Comparison of ENCODE assay signal across 8 cellular contexts in genomic region chr7:118184392-118184899, GRCh38. TPM values are rescaled to one million over a fixed set of nuclear protein-coding genes. Genes with fewer than 3 reads are reported as not detected.
DNase-seq lines count a peak whose midpoint lies in the region; ATAC-seq, FAIRE-seq and TF ChIP-seq lines count a peak whose summit lies in the region.

No MANE protein-coding gene starts in this region.

- H3K4me3 Mint-ChIP-seq in CD4-positive, alpha-beta memory T cell: peak overlapping the region; percentile 92 to 100 (median 98)

- peaks cover 12 to 30% of the 10 kb centered on the region in 2 donors for H3K36me3 Mint-ChIP-seq in CD4-positive, alpha-beta memory T cell

- peak overlapping the region; percentile 92 for H2AFZ ChIP-seq in K562 (ENCODE audit: low read depth, low read length)

- H3K9me3 ChIP-seq in CD4-positive, alpha-beta memory T cell (ENCODE audit: control insufficient read depth in 1 of 2, low read length in 2 of 2): no peaks in the 10 kb centered on the region
- H3K9me3 ChIP-seq in K562 (replicated peaks; ENCODE audit: control insufficient read depth, insufficient read depth, low read depth, low read length): no peaks in the 10 kb centered on the region
- H3K9me3 ChIP-seq in upper lobe of left lung: no peaks in the 10 kb centered on the region

- CTCF ChIA-PET in CD4-positive, alpha-beta memory T cell (lab: Charles Lee; ENCODE audit: partially characterized antibody): no interaction called here
- CTCF ChIA-PET in K562 (lab: Yijun Ruan, JAX; ENCODE audit: low intra/inter-chr PET ratio): no interaction called here

- ATAC-seq in K562 (peak; percentile 34), upper lobe of left lung (ENCODE audit: low FRiP score in 2 of 2) (no peak), HG02840 (IDR thresholded peaks at IDR 0.05; ENCODE audit: low FRiP score, unreplicated experiment) (no peak)

- TSS peak; percentile 55 for BruUV-seq in K562 (replicated peaks; lab: Mats Ljungman, UMichigan)

- no peak for FAIRE-seq in K562 (lab: Jason Lieb, UNC)

- H3K27ac ChIP-seq in CD4-positive, alpha-beta memory T cell (ENCODE audit: low read depth, low read length): peak overlapping the region; percentile 95
- peak overlapping the region; percentile 90 for H3K27ac ChIP-seq in K562 (ENCODE audit: extremely low read depth, low read depth, low read length)
- peak overlapping the region; percentile 90 to 96 (median 93) for H3K27ac ChIP-seq in upper lobe of left lung

- no peaks in the 10 kb centered on the region for H3K27me3 Mint-ChIP-seq in CD4-positive, alpha-beta memory T cell

- POLR2A ChIA-PET in CD4-positive, alpha-beta memory T cell (lab: Charles Lee; ENCODE audit: partially characterized antibody): interaction anchor here (0.8 to 1.6 kb wide), 3 partner anchors 11 to 14 kb away, joined by 3 to 5 read pairs (median 3); no protein-coding TSS in a partner anchor
- POLR2A ChIA-PET in K562 (lab: Yijun Ruan, JAX): interaction anchor here (1.0 to 1.2 kb wide), 2 partner anchors 9 to 11 kb away, joined by 3 to 5 read pairs; no protein-coding TSS in a partner anchor

- H3K4me1 ChIP-seq in CD4-positive, alpha-beta memory T cell (ENCODE audit: insufficient read depth, low read length): peaks cover 41% of the 10 kb centered on the region
- H3K4me1 ChIP-seq in K562 (replicated peaks in 1 of 2; ENCODE audit: control insufficient read depth in 2 of 2, insufficient read depth in 2 of 2, low read length in 2 of 2) (peaks cover 4 to 7% of the 10 kb centered on the region in 2 experiments; a peak in 2 of 5 replicates), upper lobe of left lung (peaks cover 21 to 32% (median 23%) of the 10 kb centered on the region in 4 donors)

- H3K36me3 ChIP-seq in CD4-positive, alpha-beta memory T cell (ENCODE audit: insufficient read depth, low read length): peaks cover 12% of the 10 kb centered on the region
- H3K36me3 ChIP-seq in K562 (ENCODE audit: control insufficient read depth, insufficient read depth, low read length) (peaks cover 38% of the 10 kb centered on the region), upper lobe of left lung (peaks cover 0 to 20% (median 16%) of the 10 kb centered on the region in 4 donors)

- no peaks in the 10 kb centered on the region for H3K9me1 ChIP-seq in K562 (ENCODE audit: control insufficient read depth, insufficient read depth, low read length)

- H3K4me1 Mint-ChIP-seq in CD4-positive, alpha-beta memory T cell: peaks cover 29 to 55% (median 38%) of the 10 kb centered on the region in 4 donors

- DNase-seq in CD4-positive, alpha-beta memory T cell: peak in 1 of 5 donors; percentile 6
- DNase-seq in LNCaP clone FGC (ENCODE audit: low read depth) (no peak), K562 (ENCODE audit: extremely low read depth in 1 of 4, low spot score in 3 of 4) (peak in 1 of 4 experiments; percentile 22), lower leg skin (ENCODE audit: low spot score in 2 of 2) (no peak), upper lobe of left lung (no peak), islet precursor cell (no peak)
- no peak for DNase-seq in stimulated activated CD4-positive, alpha-beta T cell treated with anti-CD3 and anti-CD28 coated beads, Interleukin-1b, Interleukin-23, amount 100 ng/mL, for 48 hours

- no peaks in the 10 kb centered on the region for H4K20me1 ChIP-seq in K562 (replicated peaks; ENCODE audit: control insufficient read depth, insufficient read depth, low read length)

- under 1% methylated on average over 18 of the region's 18 CpGs for WGBS in K562 (ENCODE audit: insufficient coverage, low coverage, missing lambda C conversion rate)
- 1 to 2% methylated on average over 18 of the region's 18 CpGs for WGBS in lower leg skin, 2 donors
- WGBS in upper lobe of left lung, 2 donors: 1 to 3% methylated on average over 17 to 18 of the region's 18 CpGs

- TF ChIP-seq EP300 in K562 (IDR thresholded peaks at IDR 0.05; ENCODE audit: low read length): no peak
- TF ChIP-seq EP300 in upper lobe of left lung (IDR thresholded peaks at IDR 0.05): no peak

- no peak for TF ChIP-seq RAD21 in K562 (CRISPR knock-in tag; conservative IDR thresholded peaks at IDR 0.05 in 1 of 2, IDR thresholded peaks at IDR 0.05 in 1 of 2)

- H3K79me2 ChIP-seq in K562 (ENCODE audit: control insufficient read depth, insufficient read depth, low read length): peaks cover 57% of the 10 kb centered on the region

- in situ Hi-C loops in K562 (cut with MboI): loop anchor here (25.0 kb wide), 1 partner anchor 1222 kb away; the partner anchor contains the start of gene ST7

- peaks cover 0 to 4% (median 0%) of the 10 kb centered on the region in 8 donors for H3K9me3 Mint-ChIP-seq in CD4-positive, alpha-beta memory T cell

- peak overlapping the region; percentile 92 to 100 (median 100) for H3K27ac Mint-ChIP-seq in CD4-positive, alpha-beta memory T cell

- no peaks in the 10 kb centered on the region for H3K27me3 ChIP-seq in CD4-positive, alpha-beta memory T cell (ENCODE audit: insufficient read depth, low read length)
- H3K27me3 ChIP-seq in K562 (ENCODE audit: control insufficient read depth in 2 of 2, insufficient read depth in 2 of 2, low read length in 2 of 2) (no peaks in the 10 kb centered on the region), upper lobe of left lung (no peaks in the 10 kb centered on the region)

- intact Hi-C loops in CD4-positive, alpha-beta memory T cell (cut with micrococcal nuclease): loop anchor here (1.0 to 2.0 kb wide), 3 partner anchors 12 to 1974 kb away; partner anchors contain the start of genes CAPZA2 and TES
- intact Hi-C loops in K562 (cut with micrococcal nuclease): loop anchor here (10.0 kb wide), 2 partner anchors 1230 to 1970 kb away; partner anchors contain the start of genes ST7 and TES
- intact Hi-C loops in lower leg skin (cut with DNase I; ENCODE audit: low total_unique reads): no loop called here

- H3K4me2 ChIP-seq in K562 (ENCODE audit: insufficient read depth, low read length): peak overlapping the region; percentile 96

- H3K4me3 ChIP-seq in CD4-positive, alpha-beta memory T cell (ENCODE audit: low read length in 2 of 2): peak overlapping the region; percentile 63 to 96
- H3K4me3 ChIP-seq in LNCaP clone FGC (ENCODE audit: low read depth, low read length) (peak overlapping the region; percentile 85), K562 (peak overlapping the region; percentile 68), lower leg skin (ENCODE audit: low read depth, poor library complexity, severe bottlenecking) (peak overlapping the region; percentile 80), upper lobe of left lung (peak overlapping the region; percentile 58 to 82 (median 74))

- H3K9ac ChIP-seq in K562 (ENCODE audit: insufficient read depth in 1 of 2, low read depth in 2 of 2, low read length in 2 of 2): peak overlapping the region; percentile 95 to 99

- TF ChIP-seq POLR2A in K562 (conservative IDR thresholded peaks at IDR 0.05): no peak
- no peak for TF ChIP-seq POLR2A in lower leg skin (IDR thresholded peaks at IDR 0.05)
- no peak for TF ChIP-seq POLR2A in upper lobe of left lung (IDR thresholded peaks at IDR 0.05)

- no peak for TF ChIP-seq CTCF in LNCaP clone FGC (IDR thresholded peaks at IDR 0.05; ENCODE audit: control insufficient read depth, extremely low read depth, insufficient read depth)
- TF ChIP-seq CTCF in K562 (IDR thresholded peaks at IDR 0.05 in 2 of 3, conservative IDR thresholded peaks at IDR 0.05 in 1 of 3; ENCODE audit: insufficient read depth in 2 of 3, low read depth in 1 of 3, low read length in 3 of 3): no peak
- TF ChIP-seq CTCF in lower leg skin (IDR thresholded peaks at IDR 0.05): no peak
- TF ChIP-seq CTCF in upper lobe of left lung (IDR thresholded peaks at IDR 0.05): no peak

RNA-seq across cellular contexts. Expression of gene LSM8, which starts 0.5 kb away (rescaled TPM):
- total RNA-seq in CD4-positive, alpha-beta memory T cell: 10 to 100 TPM; 59.0 to 64.1 TPM
- polyA plus RNA-seq in CD4-positive, alpha-beta memory T cell: 10 to 100 TPM; 34.6 to 54.8 TPM
- total RNA-seq in K562 (2011; cell fraction: chromatin; rRNA removed; ENCODE audit: low replicate concordance): 42.0 and 104 TPM in 2 replicates
- total RNA-seq in K562 (2011; cell fraction: nucleolus; rRNA removed): 33.5 and 39.6 TPM in 2 replicates
- 75.8 and 152 TPM in 2 replicates for total RNA-seq in K562 (2011; cell fraction: nucleoplasm; rRNA removed)
- total RNA-seq in K562 (2014; rRNA removed): 116 and 204 TPM in 2 replicates
- total RNA-seq in K562 (2014; rRNA removed; fragmentation: Illumina TruSeq; extraction: Trizol): 164 and 185 TPM in 2 replicates
- total RNA-seq in K562 (2015; rRNA removed; fragmentation: Illumina TruSeq; extraction: Trizol): 165 and 180 TPM in 2 replicates
- total RNA-seq in K562 (2021): 79.6 and 81.5 TPM in 2 replicates
- 81.6 and 131 TPM in 2 replicates for polyA plus RNA-seq in K562 (2011; rRNA removed)
- polyA plus RNA-seq in K562 (2011; cell fraction: cytosol; rRNA removed): 80.4 and 165 TPM in 2 replicates
- polyA plus RNA-seq in K562 (2011; cell fraction: nucleus; rRNA removed): 54.8 and 56.2 TPM in 2 replicates
- 123 and 124 TPM in 2 replicates for polyA plus RNA-seq in K562 (2012)
- polyA plus RNA-seq in K562 (2014; fragmentation: Illumina TruSeq; extraction: Trizol): 167 and 196 TPM in 2 replicates
- 100 to 1,000 TPM; 192 to 243 TPM for polyA plus RNA-seq in K562 (2014; fragmentation: Nextera tagmentation; extraction: Ambion mirVana)
- polyA plus RNA-seq in K562 (2014; rRNA removed): 288 and 340 TPM in 2 replicates
- 120 and 164 TPM in 2 replicates for polyA minus RNA-seq in K562 (2011; rRNA and poly(A)+ RNA removed)
- polyA minus RNA-seq in K562 (2011; cell fraction: cytosol; rRNA and poly(A)+ RNA removed): 15.2 and 19.8 TPM in 2 replicates
- 39.4 and 59.6 TPM in 2 replicates for polyA minus RNA-seq in K562 (2011; cell fraction: nucleus; rRNA and poly(A)+ RNA removed)
- total RNA-seq in lower leg skin: 10 to 100 TPM; 18.2 to 49.3 (median 24.8) TPM
- 10 to 100 TPM; 17.1 to 32.1 (median 22.9) TPM for total RNA-seq in upper lobe of left lung

RNA-seq across cellular contexts. Expression of gene ANKRD7, which starts 40.1 kb away (rescaled TPM):
- not detected for total RNA-seq in CD4-positive, alpha-beta memory T cell
- not detected for polyA plus RNA-seq in CD4-positive, alpha-beta memory T cell
- total RNA-seq in K562 (2011; cell fraction: chromatin; rRNA removed; ENCODE audit: low replicate concordance): 0.46 TPM in 1 of 2 replicates, not detected in the other
- not detected in 2 replicates for total RNA-seq in K562 (2011; cell fraction: nucleolus; rRNA removed)
- total RNA-seq in K562 (2011; cell fraction: nucleoplasm; rRNA removed): 0.37 TPM in 1 of 2 replicates, not detected in the other
- not detected in 2 replicates for total RNA-seq in K562 (2014; rRNA removed)
- 0.33 and 0.38 TPM in 2 replicates for total RNA-seq in K562 (2014; rRNA removed; fragmentation: Illumina TruSeq; extraction: Trizol)
- not detected in 2 replicates for total RNA-seq in K562 (2015; rRNA removed; fragmentation: Illumina TruSeq; extraction: Trizol)
- total RNA-seq in K562 (2021): not detected in 2 replicates
- polyA plus RNA-seq in K562 (2011; rRNA removed): not detected in 2 replicates
- not detected in 2 replicates for polyA plus RNA-seq in K562 (2011; cell fraction: cytosol; rRNA removed)
- not detected in 2 replicates for polyA plus RNA-seq in K562 (2011; cell fraction: nucleus; rRNA removed)
- polyA plus RNA-seq in K562 (2012): 0.18 and 0.51 TPM in 2 replicates
- polyA plus RNA-seq in K562 (2014; fragmentation: Illumina TruSeq; extraction: Trizol): not detected in 2 replicates
- polyA plus RNA-seq in K562 (2014; fragmentation: Nextera tagmentation; extraction: Ambion mirVana): not detected
- polyA plus RNA-seq in K562 (2014; rRNA removed): not detected in 2 replicates
- polyA minus RNA-seq in K562 (2011; rRNA and poly(A)+ RNA removed): not detected in 2 replicates
- polyA minus RNA-seq in K562 (2011; cell fraction: cytosol; rRNA and poly(A)+ RNA removed): not detected in 2 replicates
- not detected in 2 replicates for polyA minus RNA-seq in K562 (2011; cell fraction: nucleus; rRNA and poly(A)+ RNA removed)
- total RNA-seq in lower leg skin: under 1 TPM in 1 of 4 donors, not detected in 3; 0.49 TPM
- total RNA-seq in upper lobe of left lung: not detected
